ENCODE assay signal across 16 cellular contexts in the genomic region with DNA sequence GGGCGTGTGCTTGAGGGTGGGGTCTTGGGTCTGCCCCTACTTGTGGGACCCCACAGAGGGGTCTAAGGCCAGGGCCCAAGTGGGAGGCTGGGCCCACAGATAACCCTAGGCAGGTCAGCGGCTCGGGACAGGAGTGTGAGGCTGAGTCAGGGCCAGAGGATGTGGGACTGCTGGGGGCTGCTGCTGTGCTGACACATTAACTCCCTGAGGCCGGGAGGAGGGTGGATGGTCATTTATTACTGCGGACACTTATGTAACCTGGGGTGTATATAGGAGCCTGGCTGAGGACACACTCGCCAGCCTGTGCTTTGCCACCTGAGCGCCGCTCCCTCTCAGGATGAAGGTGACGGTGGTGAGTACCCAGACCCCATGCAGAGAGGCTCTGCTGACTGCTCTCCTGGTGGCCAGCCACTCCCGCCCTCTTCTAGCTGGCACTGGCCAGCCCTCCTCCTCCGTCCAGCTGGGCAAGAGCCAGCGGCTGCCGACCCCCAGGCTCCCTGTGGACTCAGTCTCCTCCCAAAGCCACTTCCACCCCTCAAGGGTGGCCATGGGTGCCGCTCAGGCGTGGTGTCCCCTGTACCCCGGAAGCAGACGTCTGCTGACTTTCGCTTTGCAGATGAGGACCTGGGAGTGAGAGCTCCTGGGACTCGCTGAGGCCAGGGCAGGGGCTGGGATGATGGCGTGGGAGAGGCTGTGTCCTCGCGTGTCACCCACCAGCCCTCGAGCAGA. TPM values are rescaled to one million over a fixed set of nuclear protein-coding genes. Genes with fewer than 3 reads are reported as not detected.
DNase-seq lines count a peak whose midpoint lies in the region; ATAC-seq, FAIRE-seq and TF ChIP-seq lines count a peak whose summit lies in the region.
"Had no signal": no experiment of that assay in that cellular context is flagged by ENCODE, and none has a peak within 500 bp of the region (broad histone marks: within the 10 kb centered on the region; RNA-seq: fewer than 3 reads in every experiment).

A gene (plus strand): TSS at position 299 of the 729 bp plus-strand sequence. CDS start 39 bp downstream, at position 338.

- H3K4me2 ChIP-seq in GM12878 (ENCODE audit: control insufficient read depth, insufficient read depth) (no peak within 1 kb of the TSS), neuronal stem cell (ENCODE audit: insufficient read depth, low read length, poor library complexity, severe bottlenecking) (no peak within 1 kb of the TSS)

- no peak within 1 kb of the TSS for H2BK5ac ChIP-seq in neuronal stem cell (ENCODE audit: low read length)

- H3K4me3 Mint-ChIP-seq in CD8-positive, alpha-beta T cell, result no peak within 1 kb of the TSS
- H3K4me3 Mint-ChIP-seq: activated T-cell treated with anti-CD3 and anti-CD28 coated beads, Interleukin-2, amount 50 U/mL, for 24 hours; T-cell had no signal

- no peak for FAIRE-seq in GM12878 (lab: Jason Lieb, UNC)
- FAIRE-seq in urothelium cell line (lab: Jason Lieb, UNC), result no peak
- FAIRE-seq: HTR-8/SVneo had no signal

- H3K36me3 ChIP-seq in GM12878 (ENCODE audit: control insufficient read depth in 2 of 2, insufficient read depth in 2 of 2, low read length in 1 of 2) (no peaks in the 10 kb centered on the region), neuronal stem cell (replicated peaks in 1 of 2; ENCODE audit: control insufficient read depth in 2 of 2, insufficient read depth in 2 of 2, low read length in 2 of 2) (no peaks in the 10 kb centered on the region)
- no peaks in the 10 kb centered on the region for H3K36me3 ChIP-seq in CD8-positive, alpha-beta T cell (ENCODE audit: insufficient read depth, low read length)

- no peaks in the 10 kb centered on the region for H3K36me3 Mint-ChIP-seq in CD8-positive, alpha-beta T cell
- H3K36me3 Mint-ChIP-seq: T-cell had no signal

- TF ChIP-seq POLR2A in GM12878 (IDR thresholded peaks at IDR 0.05; ENCODE audit: low read depth, low read length), result no peak

- H3K79me1 ChIP-seq in neuronal stem cell (ENCODE audit: low read depth, low read length), result peaks cover 4% of the 10 kb centered on the region

- no TSS peak for BruUV-seq in GM12878 (replicated peaks; lab: Mats Ljungman, UMichigan)

- H4K20me1 ChIP-seq in GM12878 (ENCODE audit: control insufficient read depth, insufficient read depth), result no peaks in the 10 kb centered on the region

- TF ChIP-seq EP300 in GM12878 (IDR thresholded peaks at IDR 0.05; ENCODE audit: borderline replicate concordance in 1 of 2, control insufficient read depth in 1 of 2, low read depth in 2 of 2, low read length in 2 of 2), result no peak

- H4K8ac ChIP-seq in neuronal stem cell (ENCODE audit: low read depth, low read length), result no peak within 1 kb of the TSS

- DNase-seq in GM13976 (ENCODE audit: low spot score), result peak; percentile 63
- DNase-seq in GM12878 (ENCODE audit: low read depth, low spot score), result no peak
- DNase-seq in neuronal stem cell (ENCODE audit: low spot score), result no peak
- no peak for DNase-seq in inferior parietal cortex (ENCODE audit: extremely low spot score)
- no peak for DNase-seq in CD8-positive, alpha-beta T cell
- no peak for DNase-seq in urothelium cell line (ENCODE audit: low spot score)
- DNase-seq: activated CD4-positive, CD25-positive, alpha-beta regulatory T cell treated with anti-CD3 and anti-CD28 coated beads, Interleukin-2, amount 50 U/mL, for 72 hours; activated T-cell treated with anti-CD3 and anti-CD28 coated beads, Interleukin-2, amount 50 U/mL, for 24 hours; cerebellar nuclear complex; head of caudate nucleus; left colon; retina; T-cell had no signal

- H3K4me3 ChIP-seq in GM12878, result no peak within 1 kb of the TSS
- peak within 1 kb of the TSS in 1 of 2 donors; percentile 47 for H3K4me3 ChIP-seq in neuronal stem cell (ENCODE audit: low read length in 2 of 2)
- no peak within 1 kb of the TSS for H3K4me3 ChIP-seq in CD8-positive, alpha-beta T cell (ENCODE audit: low read depth, low read length)

- no peaks in the 10 kb centered on the region for H3K27me3 ChIP-seq in GM12878 (replicated peaks in 1 of 2; ENCODE audit: control insufficient read depth in 2 of 2, insufficient read depth in 2 of 2, low read length in 1 of 2)
- peaks cover 0 to 57% (median 0%) of the 10 kb centered on the region in 3 experiments for H3K27me3 ChIP-seq in neuronal stem cell (ENCODE audit: control insufficient read depth in 3 of 3, insufficient read depth in 3 of 3, low read depth in 1 of 3, low read length in 3 of 3)
- H3K27me3 ChIP-seq in CD8-positive, alpha-beta T cell (ENCODE audit: insufficient read depth, low read length), result no peaks in the 10 kb centered on the region

- H4K91ac ChIP-seq in neuronal stem cell (ENCODE audit: low read depth, low read length, poor library complexity), result no peak within 1 kb of the TSS

- H3K27ac ChIP-seq in C4-2B (peak within 1 kb of the TSS; percentile 24; the same call in 1 of the 2 replicates), GM12878 (ENCODE audit: control insufficient read depth, insufficient read depth) (no peak within 1 kb of the TSS), neuronal stem cell (replicated peaks; ENCODE audit: low read length) (no peak within 1 kb of the TSS)
- H3K27ac ChIP-seq in CD8-positive, alpha-beta T cell (ENCODE audit: low read depth, low read length), result no peak within 1 kb of the TSS

- 49% methylated on average over 22 of the region's 23 CpGs for WGBS in GM12878 (ENCODE audit: insufficient coverage, insufficient replicate concordance, low lambda C conversion rate, missing lambda C conversion rate)
- whole genome bisulfite sequencing in neuronal stem cell (ENCODE audit: extremely low coverage in 2 of 2, insufficient read length in 2 of 2, insufficient replicate concordance in 1 of 2), 2 donors, result no CpG with 5 or more reads among the region's 23 CpGs

- peaks cover 7% of the 10 kb centered on the region for H3K4me1 Mint-ChIP-seq in CD8-positive, alpha-beta T cell (ENCODE audit: low read depth)

- CTCF ChIA-PET in GM12878 (lab: Yijun Ruan, JAX), result interaction anchor here (0.5 to 4.1 kb wide), 3 partner anchors 11 to 507 kb away, joined by 3 to 29 read pairs (median 7); no protein-coding TSS in a partner anchor
- CTCF ChIA-PET in CD8-positive, alpha-beta T cell (lab: Charles Lee), result interaction anchor here (1.2 to 1.9 kb wide), 2 partner anchors 11 to 14 kb away, joined by 3 to 4 read pairs; no protein-coding TSS in a partner anchor

- H2BK12ac ChIP-seq in neuronal stem cell (ENCODE audit: low read length), result no peak within 1 kb of the TSS

- SMC1A ChIA-PET in GM12878 (lab: Charles Lee; ENCODE audit: uncharacterized antibody, unreplicated experiment), result no interaction called here

- peak within 1 kb of the TSS; percentile 53 for H3K18ac ChIP-seq in neuronal stem cell (ENCODE audit: low read length)

- no peak within 1 kb of the TSS for H3K4ac ChIP-seq in neuronal stem cell (ENCODE audit: low read length)

- TF ChIP-seq RAD21 in GM12878 (IDR thresholded peaks at IDR 0.05; ENCODE audit: insufficient read depth, low read depth, low read length), result no peak

- no peaks in the 10 kb centered on the region for H3K9me3 Mint-ChIP-seq in CD8-positive, alpha-beta T cell
- H3K9me3 Mint-ChIP-seq: activated T-cell treated with anti-CD3 and anti-CD28 coated beads, Interleukin-2, amount 50 U/mL, for 24 hours; T-cell had no signal

- RAD21 ChIA-PET in GM12878 (lab: Charles Lee; ENCODE audit: unreplicated experiment), result no interaction called here

- H3K23ac ChIP-seq in neuronal stem cell (ENCODE audit: low read depth, low read length, poor library complexity), result peak within 1 kb of the TSS; percentile 5

- H3K9ac ChIP-seq in GM12878 (ENCODE audit: control insufficient read depth, insufficient read depth, low read length) (no peak within 1 kb of the TSS), neuronal stem cell (ENCODE audit: low read depth, low read length, poor library complexity) (peak within 1 kb of the TSS; percentile 53)

- intact Hi-C loops in GM12878 (cut with micrococcal nuclease; ENCODE audit: unreplicated experiment), result no loop called here
- intact Hi-C loops in CD8-positive, alpha-beta T cell (cut with DNase I, micrococcal nuclease), result no loop called here

- peaks cover 4% of the 10 kb centered on the region for H3K27me3 Mint-ChIP-seq in CD8-positive, alpha-beta T cell (ENCODE audit: low read depth)
- H3K27me3 Mint-ChIP-seq: activated T-cell treated with anti-CD3 and anti-CD28 coated beads, Interleukin-2, amount 50 U/mL, for 24 hours; T-cell had no signal

- peak within 1 kb of the TSS; percentile 86 for H2AK5ac ChIP-seq in neuronal stem cell (ENCODE audit: low read depth, low read length)

- peak within 1 kb of the TSS; percentile 64 for H2BK15ac ChIP-seq in neuronal stem cell (ENCODE audit: low read length)

- POLR2A ChIA-PET in GM12878 (lab: Charles Lee), result interaction anchor here (0.6 to 1.3 kb wide), 2 partner anchors 13 to 18 kb away, joined by 3 to 4 read pairs; no protein-coding TSS in a partner anchor
- POLR2A ChIA-PET in CD8-positive, alpha-beta T cell (lab: Charles Lee), result no interaction called here

- peak; percentile 57 for ATAC-seq in GM12878
- ATAC-seq in CD8-positive, alpha-beta T cell, result no peak
- ATAC-seq: left colon, T-cell had no signal

- H3K4me1 ChIP-seq in GM12878 (ENCODE audit: control insufficient read depth, insufficient read depth, low read length) (peaks cover 5% of the 10 kb centered on the region), neuronal stem cell (ENCODE audit: control insufficient read depth in 2 of 2, insufficient read depth in 1 of 2, low read depth in 1 of 2, low read length in 2 of 2) (peaks cover 0 to 2% of the 10 kb centered on the region in 2 donors)
- H3K4me1 ChIP-seq in CD8-positive, alpha-beta T cell (ENCODE audit: insufficient read depth, low read length), result peaks cover 13% of the 10 kb centered on the region

- no peak within 1 kb of the TSS for H3K27ac Mint-ChIP-seq in CD8-positive, alpha-beta T cell
- H3K27ac Mint-ChIP-seq: activated T-cell treated with anti-CD3 and anti-CD28 coated beads, Interleukin-2, amount 50 U/mL, for 24 hours; T-cell had no signal

- TF ChIP-seq CTCF in C4-2B (conservative IDR thresholded peaks at IDR 0.05) (no peak), GM13976 (IDR thresholded peaks at IDR 0.05; ENCODE audit: borderline replicate concordance, control extremely low read depth, extremely low read depth, insufficient read depth, missing control alignments) (no peak), GM12878 (IDR thresholded peaks at IDR 0.05 in 2 of 3, conservative IDR thresholded peaks at IDR 0.05 in 1 of 3; ENCODE audit: control insufficient read depth in 2 of 3, extremely low read depth in 1 of 3, insufficient read depth in 1 of 3, low read depth in 3 of 3, low read length in 3 of 3) (no peak)
- no peak for TF ChIP-seq CTCF in CD8-positive, alpha-beta T cell (IDR thresholded peaks at IDR 0.05)

- no peak within 1 kb of the TSS for H2BK120ac ChIP-seq in neuronal stem cell (ENCODE audit: low read depth, low read length)

- no peaks in the 10 kb centered on the region for H3K79me2 ChIP-seq in GM12878 (ENCODE audit: control insufficient read depth, insufficient read depth, low read length)

- H2AFZ ChIP-seq in GM12878 (ENCODE audit: control insufficient read depth, low read depth, low read length), result no peak within 1 kb of the TSS; the same call in 1 of the 2 replicates
- H2AFZ ChIP-seq in neuronal stem cell (ENCODE audit: low read length), result peak within 1 kb of the TSS; percentile 40

- in situ Hi-C loops in GM13976 (cut with MboI; ENCODE audit: low sequenced_read_pairs, unreplicated experiment) (no loop called here), GM12878 (cut with MboI) (no loop called here)

- peak within 1 kb of the TSS; percentile 23 for H3K14ac ChIP-seq in neuronal stem cell (ENCODE audit: low read length)

- no peaks in the 10 kb centered on the region for H3K9me3 ChIP-seq in GM12878 (replicated peaks; ENCODE audit: control insufficient read depth, insufficient read depth, low read length)
- no peaks in the 10 kb centered on the region for H3K9me3 ChIP-seq in neuronal stem cell (replicated peaks in 1 of 2; ENCODE audit: control insufficient read depth in 2 of 2, insufficient read depth in 1 of 2, low read depth in 1 of 2, low read length in 2 of 2)
- no peaks in the 10 kb centered on the region for H3K9me3 ChIP-seq in CD8-positive, alpha-beta T cell (ENCODE audit: low read length)

RNA-seq across cellular contexts. Expression of the gene that starts here (rescaled TPM):
- 0.65 TPM in 1 of 2 replicates, not detected in the other for total RNA-seq in GM12878 (2013; cell fraction: nucleolus; rRNA removed)
- total RNA-seq in GM12878 (2014; rRNA removed) (not detected in 2 replicates), GM12878 (2014; rRNA removed; fragmentation: Illumina TruSeq; extraction: Trizol) (not detected in 2 replicates), GM12878 (2021) (not detected in 2 replicates)
- not detected for polyA plus RNA-seq in GM12878 (2011; ENCODE audit: low read depth)
- polyA plus RNA-seq in GM12878 (2011; rRNA removed) (0.13 and 0.31 TPM in 2 replicates), GM12878 (2014; fragmentation: Illumina TruSeq; extraction: Trizol) (0.10 TPM in 1 of 2 replicates, not detected in the other), GM12878 (2014; fragmentation: Nextera tagmentation; extraction: Ambion mirVana) (not detected), GM12878 (2014; rRNA removed) (0.36 TPM in 1 of 2 replicates, not detected in the other), GM12878 (2016; fragmentation: Nextera tagmentation; extraction: Ambion mirVana) (not detected)
- 0.12 and 0.64 TPM in 2 replicates for polyA plus RNA-seq in GM12878 (2011; cell fraction: cytosol; rRNA removed)
- polyA plus RNA-seq in GM12878 (2011; cell fraction: nucleus; rRNA removed), result 1.4 and 2.2 TPM in 2 replicates
- polyA plus RNA-seq in GM12878 (2012), result not detected in 2 replicates
- 0.41 TPM in 1 of 2 replicates, not detected in the other for polyA minus RNA-seq in GM12878 (2011; rRNA and poly(A)+ RNA removed)
- not detected in 2 replicates for polyA minus RNA-seq in GM12878 (2011; cell fraction: cytosol; rRNA and poly(A)+ RNA removed)
- polyA minus RNA-seq in GM12878 (2011; cell fraction: nucleus; rRNA and poly(A)+ RNA removed), result not detected in 2 replicates
- polyA plus RNA-seq in neuronal stem cell (2013, experiment 1 of 2), result 0.33 TPM
- 0.26 TPM for polyA plus RNA-seq in neuronal stem cell (2013, experiment 2 of 2)
- not detected for total RNA-seq in CD8-positive, alpha-beta T cell
- total RNA-seq: left colon, urinary bladder had no signal
- polyA plus RNA-seq: urinary bladder had no signal
